1 cellular context compared by ENCODE assay signal in the genomic region with DNA sequence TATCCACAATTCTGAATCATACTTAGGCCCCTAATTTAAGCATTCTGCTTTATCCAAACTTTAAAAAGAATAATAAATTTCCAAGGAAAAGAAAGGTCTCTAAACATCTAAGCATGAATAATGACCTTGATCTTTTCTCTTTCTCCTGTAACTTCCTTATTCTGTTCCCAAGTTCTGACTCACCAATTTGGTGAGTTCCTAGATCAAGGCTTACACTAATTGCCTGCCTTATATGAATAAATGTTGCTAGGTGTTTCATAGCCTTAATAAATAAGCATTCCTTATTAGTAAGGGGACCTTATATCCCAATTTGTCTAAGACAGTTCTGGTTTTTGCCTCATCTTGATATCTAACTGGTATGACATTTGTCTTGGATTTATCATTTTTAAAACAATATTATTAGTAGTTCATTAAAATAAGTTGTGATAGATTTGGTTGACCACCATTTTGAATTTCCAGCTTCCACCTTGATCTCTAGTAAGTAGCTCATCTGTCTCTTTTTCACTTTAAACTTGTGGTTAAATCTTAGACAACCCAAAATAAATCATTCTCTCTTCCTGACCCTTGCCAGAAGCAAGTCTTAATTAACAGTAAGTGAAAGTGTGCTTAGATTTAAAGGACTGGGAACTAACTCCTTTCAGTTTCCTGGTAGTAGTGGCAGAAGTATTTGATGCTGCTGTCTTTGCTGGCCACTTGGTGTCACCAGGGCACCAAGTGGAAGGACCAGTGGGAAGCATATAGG.
TF ChIP-seq lines count a peak whose summit lies in the region.

No MANE protein-coding gene starts in this region.

TF ChIP-seq in GM12878, 131 proteins besides CTCF, POLR2A, EP300 and RAD21 (continued from another document):
- TF ChIP-seq, protein P1, sequence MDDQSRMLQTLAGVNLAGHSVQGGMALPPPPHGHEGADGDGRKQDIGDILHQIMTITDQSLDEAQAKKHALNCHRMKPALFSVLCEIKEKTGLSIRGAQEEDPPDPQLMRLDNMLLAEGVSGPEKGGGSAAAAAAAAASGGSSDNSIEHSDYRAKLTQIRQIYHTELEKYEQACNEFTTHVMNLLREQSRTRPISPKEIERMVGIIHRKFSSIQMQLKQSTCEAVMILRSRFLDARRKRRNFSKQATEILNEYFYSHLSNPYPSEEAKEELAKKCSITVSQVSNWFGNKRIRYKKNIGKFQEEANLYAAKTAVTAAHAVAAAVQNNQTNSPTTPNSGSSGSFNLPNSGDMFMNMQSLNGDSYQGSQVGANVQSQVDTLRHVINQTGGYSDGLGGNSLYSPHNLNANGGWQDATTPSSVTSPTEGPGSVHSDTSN (IDR thresholded peaks at IDR 0.05; ENCODE audit: insufficient replicate concordance, low read depth, low read length): no peak
- 0 out of 2 replicates have a peak, but pooled peaks have one; percentile 33 for TF ChIP-seq MEF2A (IDR thresholded peaks at IDR 0.05; ENCODE audit: insufficient read depth, low read depth, low read length)
- TF ChIP-seq STAT1 (conservative IDR thresholded peaks at IDR 0.05): no peak
- no peak for TF ChIP-seq ZNF384 (IDR thresholded peaks at IDR 0.05; ENCODE audit: borderline replicate concordance, low read depth, low read length)
- no peak for TF ChIP-seq ZSCAN29 (IDR thresholded peaks at IDR 0.05)
- no peak for TF ChIP-seq BHLHE40 (IDR thresholded peaks at IDR 0.05; ENCODE audit: borderline replicate concordance in 1 of 2, low read depth in 2 of 2, low read length in 1 of 2)
- TF ChIP-seq YY1 (IDR thresholded peaks at IDR 0.05; ENCODE audit: low read depth, low read length): peak; percentile 35; the same call in 1 of the 2 replicates
- TF ChIP-seq SUZ12 (IDR thresholded peaks at IDR 0.05; ENCODE audit: unreplicated experiment): no peak
- peak; percentile 25; the same call in 1 of the 2 replicates for TF ChIP-seq SMC3 (IDR thresholded peaks at IDR 0.05; ENCODE audit: borderline replicate concordance, low read length)
- no peak for TF ChIP-seq MYC (IDR thresholded peaks at IDR 0.05; ENCODE audit: insufficient read depth, insufficient read length, insufficient replicate concordance, low read length, severe bottlenecking)
- TF ChIP-seq SMAD5 (IDR thresholded peaks at IDR 0.05; ENCODE audit: low read depth): no peak
- 0 out of 4 replicates have a peak, but pooled peaks have one; percentile 19 to 29 for TF ChIP-seq IKZF2 (IDR thresholded peaks at IDR 0.05)
- no peak for TF ChIP-seq KAT2A (conservative IDR thresholded peaks at IDR 0.05; ENCODE audit: control insufficient read depth, low read depth, low read length)
- TF ChIP-seq ZNF274 (IDR thresholded peaks at IDR 0.05; ENCODE audit: insufficient read depth, insufficient read length): no peak
- no peak for TF ChIP-seq PAX5 (IDR thresholded peaks at IDR 0.05; ENCODE audit: borderline replicate concordance, low read depth, low read length)
- TF ChIP-seq TCF7 (IDR thresholded peaks at IDR 0.05; ENCODE audit: borderline replicate concordance): no peak
- TF ChIP-seq POLR2AphosphoS5 (IDR thresholded peaks at IDR 0.05; ENCODE audit: low read length): no peak
